8 cellular contexts compared by ENCODE assay signal in the genomic region with DNA sequence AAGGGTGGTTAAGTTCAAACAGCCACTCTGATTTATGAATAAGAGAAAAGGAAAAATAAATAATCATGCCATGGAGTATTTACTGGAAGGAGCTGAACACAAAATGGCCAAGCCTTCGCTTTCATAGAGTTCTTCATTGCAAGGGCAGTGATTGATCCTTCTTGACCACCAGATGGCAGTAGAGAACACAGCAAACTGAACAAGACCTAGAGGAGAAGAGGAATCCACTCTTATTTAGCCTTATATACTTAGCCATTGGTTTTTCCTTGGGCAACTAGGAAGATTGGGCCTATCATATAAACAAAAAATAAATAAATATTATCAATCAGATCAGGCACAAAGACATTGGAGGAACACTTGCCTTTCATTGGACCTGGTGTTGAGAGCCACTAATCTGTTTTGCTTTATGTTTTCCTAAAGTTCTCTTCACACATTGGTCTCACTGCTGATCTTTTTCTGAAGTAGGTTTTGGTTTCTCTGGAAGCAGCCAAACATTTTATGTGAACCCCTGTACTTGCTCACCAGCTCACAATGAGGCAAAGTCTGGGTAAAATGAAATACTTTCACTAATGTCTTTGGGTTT. TPM values are rescaled to one million over a fixed set of nuclear protein-coding genes. Genes with fewer than 3 reads are reported as not detected.
DNase-seq lines count a peak whose midpoint lies in the region; ATAC-seq, FAIRE-seq and TF ChIP-seq lines count a peak whose summit lies in the region.

No MANE protein-coding gene starts in this region.

- no peaks in the 10 kb centered on the region for H3K4me1 Mint-ChIP-seq in activated naive CD4-positive, alpha-beta T cell treated with anti-CD3 and anti-CD28 coated beads, Interleukin-2, amount 10 ng/mL, durations not matched to agents 7 days and 5 days

- H3K9me3 ChIP-seq in OCI-LY3 (ENCODE audit: insufficient read depth, low read length) (no peaks in the 10 kb centered on the region), suprapubic skin (no peaks in the 10 kb centered on the region)

- H3K4me1 ChIP-seq in OCI-LY3 (ENCODE audit: low read length) = peaks cover 80% of the 10 kb centered on the region
- peaks cover 10% of the 10 kb centered on the region for H3K4me1 ChIP-seq in suprapubic skin

- H3K27me3 ChIP-seq in OCI-LY3 (ENCODE audit: low read depth, low read length) (no peaks in the 10 kb centered on the region), suprapubic skin (no peaks in the 10 kb centered on the region)

- peak overlapping the region; percentile 97 for H3K27ac ChIP-seq in OCI-LY3 (ENCODE audit: low read length)
- no peak overlapping the region for H3K27ac ChIP-seq in suprapubic skin

- CTCF ChIA-PET in activated naive CD4-positive, alpha-beta T cell treated with anti-CD3 and anti-CD28 coated beads, Interleukin-2, amount 10 ng/mL, durations not matched to agents 7 days and 5 days (lab: Charles Lee) = interaction anchor here (0.9 to 1.6 kb wide), 3 partner anchors 10 to 616 kb away, joined by 3 read pairs; no protein-coding TSS in a partner anchor

- H3K4me2 ChIP-seq in OCI-LY3 (ENCODE audit: low read length) = peak overlapping the region; percentile 84

- peaks cover 4% of the 10 kb centered on the region for H3K27me3 Mint-ChIP-seq in activated naive CD4-positive, alpha-beta T cell treated with anti-CD3 and anti-CD28 coated beads, Interleukin-2, amount 10 ng/mL, durations not matched to agents 7 days and 5 days

- TF ChIP-seq CTCF in OCI-LY3 (IDR thresholded peaks at IDR 0.05; ENCODE audit: low read depth, low read length) = peak; percentile 90
- peak; percentile 56 to 86 for TF ChIP-seq CTCF in suprapubic skin (IDR thresholded peaks at IDR 0.05)

- no peaks in the 10 kb centered on the region for H4K20me1 ChIP-seq in OCI-LY3 (ENCODE audit: insufficient read depth, low read length)

- H3K27ac Mint-ChIP-seq in activated naive CD4-positive, alpha-beta T cell treated with anti-CD3 and anti-CD28 coated beads, Interleukin-2, amount 10 ng/mL, durations not matched to agents 7 days and 5 days = no peak overlapping the region

- ATAC-seq in GM21528 (IDR thresholded peaks at IDR 0.05; ENCODE audit: low FRiP score, unreplicated experiment) = peak; percentile 57
- ATAC-seq in left colon = peak; percentile 92

- TF ChIP-seq POLR2A in suprapubic skin (IDR thresholded peaks at IDR 0.05) = no peak

- peak overlapping the region; percentile 72 for H3K9ac ChIP-seq in OCI-LY3 (ENCODE audit: low read length)

- no peak overlapping the region for H2AFZ ChIP-seq in OCI-LY3 (ENCODE audit: low read depth, low read length)

- intact Hi-C loops in left colon (cut with DNase I, micrococcal nuclease) = no loop called here

- H3K36me3 ChIP-seq in OCI-LY3 (replicated peaks; ENCODE audit: low read depth, low read length) (no peaks in the 10 kb centered on the region), suprapubic skin (no peaks in the 10 kb centered on the region)

- FAIRE-seq in HTR-8/SVneo (lab: Jason Lieb, UNC) = no peak

- no peak overlapping the region for H3K4me3 Mint-ChIP-seq in activated naive CD4-positive, alpha-beta T cell treated with anti-CD3 and anti-CD28 coated beads, Interleukin-2, amount 10 ng/mL, durations not matched to agents 7 days and 5 days

- no peaks in the 10 kb centered on the region for H3K9me3 Mint-ChIP-seq in activated naive CD4-positive, alpha-beta T cell treated with anti-CD3 and anti-CD28 coated beads, Interleukin-2, amount 10 ng/mL, durations not matched to agents 7 days and 5 days

- H3K4me3 ChIP-seq in OCI-LY3 (ENCODE audit: low read length) (peak overlapping the region; percentile 66; the same call in 1 of the 2 replicates), suprapubic skin (no peak overlapping the region)

- DNase-seq in activated naive CD4-positive, alpha-beta T cell treated with anti-CD3 and anti-CD28 coated beads, Interleukin-2, amount 10 ng/mL, durations not matched to agents 7 days and 5 days = peak; percentile 45
- no peak for DNase-seq in activated naive CD4-positive, alpha-beta T cell treated with anti-CD3 and anti-CD28 coated beads, Interleukin-2, amount 50 U/mL, for 16 hours
- peak; percentile 20 for DNase-seq in HTR-8/SVneo (ENCODE audit: insufficient read length, low spot score)
- peak; percentile 22 for DNase-seq in cerebellum (ENCODE audit: low spot score)
- DNase-seq in left colon = peak in 1 of 2 donors; percentile 12
- DNase-seq in suprapubic skin (ENCODE audit: low spot score in 2 of 2) = no peak

- TF ChIP-seq EP300 in suprapubic skin (IDR thresholded peaks at IDR 0.05) = no peak

- H3K79me2 ChIP-seq in OCI-LY3 (ENCODE audit: low read length) = peaks cover 6% of the 10 kb centered on the region; the same call in 1 of the 2 replicates

- 8% methylated on average over 1 of the region's 1 CpG for WGBS in suprapubic skin

- H3K36me3 Mint-ChIP-seq in activated naive CD4-positive, alpha-beta T cell treated with anti-CD3 and anti-CD28 coated beads, Interleukin-2, amount 10 ng/mL, durations not matched to agents 7 days and 5 days = no peaks in the 10 kb centered on the region

RNA-seq across cellular contexts. Expression of a gene that starts 58.0 kb away (rescaled TPM):
- 63.6 TPM for total RNA-seq in cerebellum
- total RNA-seq in left colon = 100 to 1,000 TPM; 266 to 282 TPM
- 10 to 100 TPM; 13.2 to 27.4 (median 19.1) TPM for total RNA-seq in suprapubic skin

Comparison
In these comparisons a context has a peak if more than half of its experiments do, and no peak if none do; other contexts are left out.
1. DNase-seq: peak in activated naive CD4-positive, alpha-beta T cell treated with anti-CD3 and anti-CD28 coated beads, Interleukin-2, amount 10 ng/mL, durations not matched to agents 7 days and 5 days (single experiment), HTR-8/SVneo (single experiment) and cerebellum (single experiment); none in activated naive CD4-positive, alpha-beta T cell treated with anti-CD3 and anti-CD28 coated beads, Interleukin-2, amount 50 U/mL, for 16 hours (single experiment) and suprapubic skin (0 of 2).